Comparison of ENCODE assay signal across 8 cellular contexts in genomic region chr9:38622083-38622674, GRCh38. TPM values are rescaled to one million over a fixed set of nuclear protein-coding genes. Genes with fewer than 3 reads are reported as not detected.
DNase-seq lines count a peak whose midpoint lies in the region; ATAC-seq and TF ChIP-seq lines count a peak whose summit lies in the region.

No MANE protein-coding gene starts in this region.

- TF ChIP-seq POLR2A in GM18505 (IDR thresholded peaks at IDR 0.05; ENCODE audit: borderline replicate concordance, extremely low read depth, insufficient read depth, insufficient read length) = no peak

- H3K27me3 Mint-ChIP-seq in activated naive CD8-positive, alpha-beta T cell = peaks cover 28% of the 10 kb centered on the region
- H3K27me3 Mint-ChIP-seq in stimulated activated memory B cell treated with anti-CD40 and anti-IgM and Interleukin-4, amounts not matched to agents 10 μg/mL and 1 μg/mL and 100 μg/mL, for 72 hours = peaks cover 44% of the 10 kb centered on the region

- no peak for ATAC-seq in stimulated activated memory B cell treated with anti-CD40 and anti-IgM and Interleukin-4, amounts not matched to agents 10 μg/mL and 1 μg/mL and 100 μg/mL, for 72 hours
- no peak for ATAC-seq in GM18505 (IDR thresholded peaks at IDR 0.05; ENCODE audit: unreplicated experiment)

- H3K27ac Mint-ChIP-seq in activated naive CD8-positive, alpha-beta T cell = no peak overlapping the region
- H3K27ac Mint-ChIP-seq in stimulated activated memory B cell treated with anti-CD40 and anti-IgM and Interleukin-4, amounts not matched to agents 10 μg/mL and 1 μg/mL and 100 μg/mL, for 72 hours = no peak overlapping the region

- DNase-seq in DMS153 (lab: John Stamatoyannopoulos, UW) = peak; percentile 36
- peak; percentile 74 for DNase-seq in NCI-H1694 (lab: John Stamatoyannopoulos, UW)
- no peak for DNase-seq in kidney epithelial cell (ENCODE audit: low read depth)
- no peak for DNase-seq in globus pallidus (ENCODE audit: low spot score)
- no peak for DNase-seq in AG20443 (ENCODE audit: low spot score)

- H3K4me1 Mint-ChIP-seq in activated naive CD8-positive, alpha-beta T cell (ENCODE audit: low read depth) = peaks cover 13% of the 10 kb centered on the region
- H3K4me1 Mint-ChIP-seq in stimulated activated memory B cell treated with anti-CD40 and anti-IgM and Interleukin-4, amounts not matched to agents 10 μg/mL and 1 μg/mL and 100 μg/mL, for 72 hours = peaks cover 22% of the 10 kb centered on the region

- no peaks in the 10 kb centered on the region for H3K36me3 Mint-ChIP-seq in activated naive CD8-positive, alpha-beta T cell
- no peaks in the 10 kb centered on the region for H3K36me3 Mint-ChIP-seq in stimulated activated memory B cell treated with anti-CD40 and anti-IgM and Interleukin-4, amounts not matched to agents 10 μg/mL and 1 μg/mL and 100 μg/mL, for 72 hours

- H3K4me3 Mint-ChIP-seq in activated naive CD8-positive, alpha-beta T cell = peak overlapping the region; percentile 75
- peak overlapping the region; percentile 38 for H3K4me3 Mint-ChIP-seq in stimulated activated memory B cell treated with anti-CD40 and anti-IgM and Interleukin-4, amounts not matched to agents 10 μg/mL and 1 μg/mL and 100 μg/mL, for 72 hours

- peak overlapping the region; percentile 78 for H3K4me3 ChIP-seq in kidney epithelial cell (ENCODE audit: low read depth, low read length)

- no peaks in the 10 kb centered on the region for H3K27me3 ChIP-seq in kidney epithelial cell (ENCODE audit: control insufficient read depth, insufficient read depth, low read length)

- H3K36me3 ChIP-seq in kidney epithelial cell (ENCODE audit: control insufficient read depth, insufficient read depth, low read length) = no peaks in the 10 kb centered on the region

- H3K9me3 Mint-ChIP-seq in activated naive CD8-positive, alpha-beta T cell (ENCODE audit: low read depth) = peaks cover 3% of the 10 kb centered on the region
- peaks cover 8% of the 10 kb centered on the region for H3K9me3 Mint-ChIP-seq in stimulated activated memory B cell treated with anti-CD40 and anti-IgM and Interleukin-4, amounts not matched to agents 10 μg/mL and 1 μg/mL and 100 μg/mL, for 72 hours

- no peak for TF ChIP-seq CTCF in kidney epithelial cell (IDR thresholded peaks at IDR 0.05; ENCODE audit: insufficient read depth, low read length, poor library complexity, severe bottlenecking)

RNA-seq across cellular contexts. Expression of gene ANKRD18A, which starts 1.8 kb away (rescaled TPM):
- 2.4 TPM in 2 replicates for total RNA-seq in kidney epithelial cell

Comparison
In these comparisons a context has a peak if more than half of its experiments do, and no peak if none do; other contexts are left out.
1. DNase-seq: peak in DMS153 (single experiment) and NCI-H1694 (single experiment); none in kidney epithelial cell (single experiment), globus pallidus (single experiment) and AG20443 (single experiment).